1 cellular context compared by ENCODE assay signal in the genomic region with DNA sequence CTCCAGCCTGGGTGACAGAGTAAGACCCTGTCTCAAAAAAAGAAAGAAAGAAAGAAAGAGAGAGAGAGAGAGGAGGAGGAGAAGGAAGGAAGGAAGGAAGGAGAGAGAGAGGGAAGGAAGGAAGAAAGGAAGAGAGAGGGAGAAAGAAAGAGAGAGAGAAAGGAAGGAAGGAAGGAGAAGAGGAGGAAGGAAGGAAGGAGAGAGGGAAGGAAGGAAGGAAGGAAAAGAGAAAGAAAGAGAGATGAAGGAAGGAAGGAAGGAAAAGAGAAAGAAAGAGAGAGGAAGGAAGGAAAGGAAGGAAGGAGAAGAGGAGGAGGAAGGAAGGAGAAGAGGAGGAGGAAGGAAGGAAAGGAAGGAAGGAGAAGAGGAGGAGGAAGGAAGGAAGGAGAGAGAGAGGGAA.
TF ChIP-seq lines count a peak whose summit lies in the region.

No MANE protein-coding gene starts in this region.

TF ChIP-seq in GM12878, 131 proteins besides CTCF, POLR2A, EP300 and RAD21:
- no peak for TF ChIP-seq EED (IDR thresholded peaks at IDR 0.05; ENCODE audit: low read depth)
- TF ChIP-seq MTA2 (IDR thresholded peaks at IDR 0.05; ENCODE audit: low read depth) = peak; percentile 6; the same call in 1 of the 2 replicates
- TF ChIP-seq, protein P1, sequence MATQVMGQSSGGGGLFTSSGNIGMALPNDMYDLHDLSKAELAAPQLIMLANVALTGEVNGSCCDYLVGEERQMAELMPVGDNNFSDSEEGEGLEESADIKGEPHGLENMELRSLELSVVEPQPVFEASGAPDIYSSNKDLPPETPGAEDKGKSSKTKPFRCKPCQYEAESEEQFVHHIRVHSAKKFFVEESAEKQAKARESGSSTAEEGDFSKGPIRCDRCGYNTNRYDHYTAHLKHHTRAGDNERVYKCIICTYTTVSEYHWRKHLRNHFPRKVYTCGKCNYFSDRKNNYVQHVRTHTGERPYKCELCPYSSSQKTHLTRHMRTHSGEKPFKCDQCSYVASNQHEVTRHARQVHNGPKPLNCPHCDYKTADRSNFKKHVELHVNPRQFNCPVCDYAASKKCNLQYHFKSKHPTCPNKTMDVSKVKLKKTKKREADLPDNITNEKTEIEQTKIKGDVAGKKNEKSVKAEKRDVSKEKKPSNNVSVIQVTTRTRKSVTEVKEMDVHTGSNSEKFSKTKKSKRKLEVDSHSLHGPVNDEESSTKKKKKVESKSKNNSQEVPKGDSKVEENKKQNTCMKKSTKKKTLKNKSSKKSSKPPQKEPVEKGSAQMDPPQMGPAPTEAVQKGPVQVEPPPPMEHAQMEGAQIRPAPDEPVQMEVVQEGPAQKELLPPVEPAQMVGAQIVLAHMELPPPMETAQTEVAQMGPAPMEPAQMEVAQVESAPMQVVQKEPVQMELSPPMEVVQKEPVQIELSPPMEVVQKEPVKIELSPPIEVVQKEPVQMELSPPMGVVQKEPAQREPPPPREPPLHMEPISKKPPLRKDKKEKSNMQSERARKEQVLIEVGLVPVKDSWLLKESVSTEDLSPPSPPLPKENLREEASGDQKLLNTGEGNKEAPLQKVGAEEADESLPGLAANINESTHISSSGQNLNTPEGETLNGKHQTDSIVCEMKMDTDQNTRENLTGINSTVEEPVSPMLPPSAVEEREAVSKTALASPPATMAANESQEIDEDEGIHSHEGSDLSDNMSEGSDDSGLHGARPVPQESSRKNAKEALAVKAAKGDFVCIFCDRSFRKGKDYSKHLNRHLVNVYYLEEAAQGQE (IDR thresholded peaks at IDR 0.05; ENCODE audit: low read depth, low read length) = no peak
- TF ChIP-seq RFX5 (IDR thresholded peaks at IDR 0.05; ENCODE audit: low read depth, low read length) = no peak
- TF ChIP-seq, protein P2, sequence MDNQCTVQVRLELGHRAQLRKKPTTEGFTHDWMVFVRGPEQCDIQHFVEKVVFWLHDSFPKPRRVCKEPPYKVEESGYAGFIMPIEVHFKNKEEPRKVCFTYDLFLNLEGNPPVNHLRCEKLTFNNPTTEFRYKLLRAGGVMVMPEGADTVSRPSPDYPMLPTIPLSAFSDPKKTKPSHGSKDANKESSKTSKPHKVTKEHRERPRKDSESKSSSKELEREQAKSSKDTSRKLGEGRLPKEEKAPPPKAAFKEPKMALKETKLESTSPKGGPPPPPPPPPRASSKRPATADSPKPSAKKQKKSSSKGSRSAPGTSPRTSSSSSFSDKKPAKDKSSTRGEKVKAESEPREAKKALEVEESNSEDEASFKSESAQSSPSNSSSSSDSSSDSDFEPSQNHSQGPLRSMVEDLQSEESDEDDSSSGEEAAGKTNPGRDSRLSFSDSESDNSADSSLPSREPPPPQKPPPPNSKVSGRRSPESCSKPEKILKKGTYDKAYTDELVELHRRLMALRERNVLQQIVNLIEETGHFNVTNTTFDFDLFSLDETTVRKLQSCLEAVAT (IDR thresholded peaks at IDR 0.05) = peak; percentile 69
- TF ChIP-seq SMAD1 (IDR thresholded peaks at IDR 0.05; ENCODE audit: low read depth, partially characterized antibody) = peak; percentile 39
- TF ChIP-seq ATF7 (IDR thresholded peaks at IDR 0.05; ENCODE audit: low read depth) = peak; percentile 41; the same call in 1 of the 2 replicates
- TF ChIP-seq NBN (IDR thresholded peaks at IDR 0.05) = peak; percentile 92
- TF ChIP-seq MEF2B (IDR thresholded peaks at IDR 0.05; ENCODE audit: partially characterized antibody, poor library complexity, severe bottlenecking) = no peak
- peak; percentile 98 for TF ChIP-seq HDGF (IDR thresholded peaks at IDR 0.05)
